In genomic region chr11:127334466-127334865, GRCh38 we compare ENCODE assay signal across 29 cellular contexts.
"Had no signal": no experiment of that assay in that cellular context is flagged by ENCODE, and none has a peak within 500 bp of the region (broad histone marks: within the 10 kb centered on the region; RNA-seq: fewer than 3 reads in every experiment).

No MANE protein-coding gene starts in this region.

- H3K4me3 ChIP-seq: neural progenitor cell, ovary, psoas muscle, right lobe of liver, sigmoid colon, spleen, thoracic aorta, thyroid gland, tibial nerve, upper lobe of left lung, vagina had no signal

- H3K36me3 Mint-ChIP-seq: natural killer cell; neural progenitor cell; stimulated activated memory B cell treated with anti-CD40 and anti-IgM and Interleukin-4, amounts not matched to agents 10 μg/mL and 1 μg/mL and 100 μg/mL, for 72 hours had no signal

- H3K9ac ChIP-seq: neural progenitor cell, parathyroid adenoma had no signal

- H3K36me3 ChIP-seq: neural progenitor cell, ovary, right lobe of liver, sigmoid colon, spleen, thoracic aorta, thyroid gland, tibial nerve, upper lobe of left lung, vagina had no signal

- H3K4me1 ChIP-seq: neural progenitor cell, parathyroid adenoma, psoas muscle, right lobe of liver, sigmoid colon, spleen, thyroid gland, tibial nerve, upper lobe of left lung, vagina had no signal

- H3K27me3 ChIP-seq: neural progenitor cell, ovary, right lobe of liver, sigmoid colon, spleen, thyroid gland, tibial nerve, upper lobe of left lung, vagina had no signal

- H3K4me1 Mint-ChIP-seq: natural killer cell; nephron; stimulated activated memory B cell treated with anti-CD40 and anti-IgM and Interleukin-4, amounts not matched to agents 10 μg/mL and 1 μg/mL and 100 μg/mL, for 72 hours; stimulated activated naive CD8-positive, alpha-beta T cell treated with anti-CD3 and anti-CD28 coated beads, Interleukin-15, amount 100 ng/mL, for 72 hours had no signal

- H3K27ac ChIP-seq: neural progenitor cell, ovary, parathyroid adenoma, psoas muscle, right lobe of liver, sigmoid colon, spleen, thoracic aorta, thyroid gland, tibial nerve, upper lobe of left lung, vagina had no signal

- H3K4me2 ChIP-seq: neural progenitor cell had no signal

- H3K27me3 Mint-ChIP-seq: progenitor cell of endocrine pancreas; stimulated activated memory B cell treated with anti-CD40 and anti-IgM and Interleukin-4, amounts not matched to agents 10 μg/mL and 1 μg/mL and 100 μg/mL, for 72 hours had no signal

- H3K9me3 ChIP-seq: ovary, sigmoid colon, thoracic aorta, thyroid gland, vagina had no signal

- DNase-seq: natural killer cell; occipital lobe; ovary; psoas muscle; right cardiac atrium; right lobe of liver; sigmoid colon; small intestine; stimulated activated CD4-positive, alpha-beta T cell treated with anti-CD3 and anti-CD28 coated beads, Interleukin-12 subunit alpha, Interleukin-12 subunit beta, amount 100 ng/mL, for 4 hours; stimulated activated CD4-positive, alpha-beta T cell treated with anti-CD3 and anti-CD28 coated beads, Interleukin-1b, Interleukin-23, amount 100 ng/mL, for 48 hours; stimulated activated CD4-positive, alpha-beta T cell treated with anti-CD3 and anti-CD28 coated beads, Interleukin-4, amount 100 ng/mL, for 1 hour; stimulated activated CD4-positive, alpha-beta T cell treated with anti-CD3 and anti-CD28 coated beads, Interleukin-4, amount 100 ng/mL, for 4 hours; stimulated activated CD8-positive, alpha-beta memory T cell treated with anti-CD3 and anti-CD28 coated beads, Interleukin-4, amount 100 ng/mL, for 48 hours; stimulated activated naive CD4-positive, alpha-beta T cell; stimulated activated naive CD8-positive, alpha-beta T cell treated with anti-CD3 and anti-CD28 coated beads, Interleukin-15, amount 100 ng/mL, for 72 hours; stimulated activated naive CD8-positive, alpha-beta T cell treated with anti-CD3 and anti-CD28 coated beads, Interleukin-15, Interleukin-2, amounts not matched to agents 100 U/mL and 50 U/mL, for 24 hours; substantia nigra; thyroid gland; trophoblast cell had no signal

- H3K4me3 Mint-ChIP-seq: natural killer cell; nephron; neural progenitor cell; stimulated activated memory B cell treated with anti-CD40 and anti-IgM and Interleukin-4, amounts not matched to agents 10 μg/mL and 1 μg/mL and 100 μg/mL, for 72 hours; stimulated activated naive CD8-positive, alpha-beta T cell treated with anti-CD3 and anti-CD28 coated beads, Interleukin-15, amount 100 ng/mL, for 72 hours had no signal

- H3K79me2 ChIP-seq: parathyroid adenoma had no signal

- H2AFZ ChIP-seq: neural progenitor cell, parathyroid adenoma had no signal

- H3K27ac Mint-ChIP-seq: natural killer cell; nephron; neural progenitor cell; progenitor cell of endocrine pancreas; stimulated activated memory B cell treated with anti-CD40 and anti-IgM and Interleukin-4, amounts not matched to agents 10 μg/mL and 1 μg/mL and 100 μg/mL, for 72 hours; stimulated activated naive CD8-positive, alpha-beta T cell treated with anti-CD3 and anti-CD28 coated beads, Interleukin-15, amount 100 ng/mL, for 72 hours had no signal

- ATAC-seq: natural killer cell; psoas muscle; right cardiac atrium; right lobe of liver; stimulated activated memory B cell treated with anti-CD40 and anti-IgM and Interleukin-4, amounts not matched to agents 10 μg/mL and 1 μg/mL and 100 μg/mL, for 72 hours; stimulated activated naive CD8-positive, alpha-beta T cell treated with anti-CD3 and anti-CD28 coated beads, Interleukin-15, amount 100 ng/mL, for 72 hours; stimulated activated naive CD8-positive, alpha-beta T cell treated with anti-CD3 and anti-CD28 coated beads, Interleukin-15, Interleukin-2, amounts not matched to agents 100 U/mL and 50 U/mL, for 24 hours had no signal
